In genomic region chr16:77938913-77939312, GRCh38 we compare ENCODE assay signal across 23 cellular contexts.
"Had no signal": no experiment of that assay in that cellular context is flagged by ENCODE, and none has a peak within 500 bp of the region (broad histone marks: within the 10 kb centered on the region; RNA-seq: fewer than 3 reads in every experiment).

No MANE protein-coding gene starts in this region.

- H3K4me3 ChIP-seq: SK-N-MC had no signal

- H3K27ac ChIP-seq: KMS-11, SK-N-MC had no signal

- H3K27me3 Mint-ChIP-seq: activated B cell treated with CpG ODN at 0.5 μM for 24 hours had no signal

- H3K36me3 Mint-ChIP-seq: activated CD8-positive, alpha-beta memory T cell treated with anti-CD3 and anti-CD28 coated beads, Interleukin-2, amount 10 ng/mL, durations not matched to agents 7 days and 5 days; activated naive CD8-positive, alpha-beta T cell; T-cell had no signal

- H3K9me3 Mint-ChIP-seq: activated CD4-positive, alpha-beta T cell treated with anti-CD3 and anti-CD28 coated beads, Interleukin-2, amount 10 ng/mL, durations not matched to agents 24 days and 14 days; activated T-helper 1 cell treated with anti-CD3 and anti-CD28 coated beads, Interleukin-12 subunit alpha, Interleukin-12 subunit beta, Interleukin-2, Interleukin-4 antibody, amounts not matched to agents 30 ng/mL and 10 ng/mL and 1 ng/mL, durations not matched to agents 14 hours and 24 hours and 36 hours had no signal

- ATAC-seq: activated CD8-positive, alpha-beta memory T cell treated with anti-CD3 and anti-CD28 coated beads, Interleukin-2, amount 10 ng/mL, durations not matched to agents 7 days and 5 days; T-cell had no signal

- H3K4me3 Mint-ChIP-seq: activated B cell treated with CpG ODN at 0.5 μM for 24 hours; activated CD4-positive, alpha-beta T cell treated with anti-CD3 and anti-CD28 coated beads, Interleukin-2, amount 10 ng/mL, durations not matched to agents 24 days and 14 days; activated CD8-positive, alpha-beta memory T cell treated with anti-CD3 and anti-CD28 coated beads, Interleukin-2, amount 10 ng/mL, durations not matched to agents 7 days and 5 days; activated naive CD8-positive, alpha-beta T cell; activated T-cell treated with anti-CD3 and anti-CD28 coated beads, Interleukin-2, amount 50 U/mL, for 24 hours; activated T-helper 1 cell treated with anti-CD3 and anti-CD28 coated beads, Interleukin-12 subunit alpha, Interleukin-12 subunit beta, Interleukin-2, Interleukin-4 antibody, amounts not matched to agents 30 ng/mL and 10 ng/mL and 1 ng/mL, durations not matched to agents 14 hours and 24 hours and 36 hours; T-cell had no signal

- H3K4me1 Mint-ChIP-seq: activated B cell treated with CpG ODN at 0.5 μM for 24 hours; activated CD4-positive, alpha-beta T cell treated with anti-CD3 and anti-CD28 coated beads, Interleukin-2, amount 10 ng/mL, durations not matched to agents 24 days and 14 days; activated CD8-positive, alpha-beta memory T cell treated with anti-CD3 and anti-CD28 coated beads, Interleukin-2, amount 10 ng/mL, durations not matched to agents 7 days and 5 days; T-cell had no signal

- H3K27ac Mint-ChIP-seq: activated B cell treated with CpG ODN at 0.5 μM for 24 hours; activated CD4-positive, alpha-beta T cell treated with anti-CD3 and anti-CD28 coated beads, Interleukin-2, amount 10 ng/mL, durations not matched to agents 24 days and 14 days; activated CD8-positive, alpha-beta memory T cell treated with anti-CD3 and anti-CD28 coated beads, Interleukin-2, amount 10 ng/mL, durations not matched to agents 7 days and 5 days; activated naive CD8-positive, alpha-beta T cell; activated T-cell treated with anti-CD3 and anti-CD28 coated beads, Interleukin-2, amount 50 U/mL, for 24 hours; activated T-helper 1 cell treated with anti-CD3 and anti-CD28 coated beads, Interleukin-12 subunit alpha, Interleukin-12 subunit beta, Interleukin-2, Interleukin-4 antibody, amounts not matched to agents 30 ng/mL and 10 ng/mL and 1 ng/mL, durations not matched to agents 14 hours and 24 hours and 36 hours; T-cell had no signal

- DNase-seq: activated B cell treated with CpG ODN at 0.5 μM for 24 hours; activated CD4-positive, alpha-beta T cell treated with anti-CD3 and anti-CD28 coated beads for 1 hour; activated CD4-positive, alpha-beta T cell treated with anti-CD3 and anti-CD28 coated beads, Interleukin-2, amount 10 ng/mL, durations not matched to agents 24 days and 14 days; activated CD4-positive, alpha-beta T cell treated with anti-CD3 and anti-CD28 coated beads, Interleukin-2, amount 50 U/mL, for 48 hours; activated CD8-positive, alpha-beta memory T cell treated with anti-CD3 and anti-CD28 coated beads, Interleukin-2, amount 10 ng/mL, durations not matched to agents 7 days and 5 days; activated effector memory CD4-positive, alpha-beta T cell treated with Interleukin-2 at 50 U/mL for 16 hours; activated naive CD4-positive, alpha-beta T cell; activated T-cell treated with anti-CD3 and anti-CD28 coated beads, Interleukin-2, amount 50 U/mL, for 24 hours; NCI-H1092 treated with DMSO at 0.1 percent for 48 hours; NCI-H1417 treated with DMSO at 0.1 percent for 48 hours; NCI-H187; NCI-H2081 treated with DMSO at 0.1 percent for 48 hours; NCI-H2227 treated with DMSO at 0.1 percent for 48 hours; NCI-H510A; NCI-H526 treated with DMSO at 0.1 percent for 48 hours; NCI-H82; T-cell; T-helper 2 cell; T1000 had no signal
